Comparison of ENCODE assay signal across 19 cellular contexts in the genomic region with DNA sequence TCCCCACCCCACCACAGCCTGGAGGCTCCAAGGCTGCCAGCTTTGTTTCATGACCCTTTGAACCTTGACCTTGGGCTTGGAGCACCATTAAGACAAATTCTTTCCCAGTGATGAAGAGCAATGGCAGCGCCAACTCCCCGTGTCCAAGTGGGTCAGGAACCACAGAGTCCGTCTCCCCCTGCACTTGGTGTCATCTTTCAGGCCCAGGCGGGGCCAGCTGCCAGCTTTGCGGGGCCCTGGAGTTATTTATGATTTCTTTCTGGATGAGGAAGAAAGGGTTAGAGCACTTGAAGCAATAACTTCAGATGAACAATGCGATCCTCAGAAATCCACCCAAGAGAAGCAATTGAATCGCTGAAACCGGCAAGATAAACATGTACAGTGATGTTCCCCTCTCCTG.
A peak's percentile ranks its signal among the peaks of the same experiment; 100 is the strongest.
DNase-seq lines count a peak whose midpoint lies in the region; ATAC-seq and TF ChIP-seq lines count a peak whose summit lies in the region.
"Had no signal": no experiment of that assay in that cellular context is flagged by ENCODE, and none has a peak within 500 bp of the region (broad histone marks: within the 10 kb centered on the region; RNA-seq: fewer than 3 reads in every experiment).

No MANE protein-coding gene starts in this region.

- peaks cover 20% of the 10 kb centered on the region for H3K9me1 ChIP-seq in IMR-90 (ENCODE audit: insufficient read depth, low read length)

- peak overlapping the region; percentile 45; the same call in 1 of the 2 replicates for H4K5ac ChIP-seq in IMR-90 (ENCODE audit: low read depth, low read length)

- H3K4me1 ChIP-seq in BLaER1 (peaks cover 61% of the 10 kb centered on the region), IMR-90 (ENCODE audit: control insufficient read depth, insufficient read depth, low read length) (peaks cover 25% of the 10 kb centered on the region), prostate gland (replicated peaks) (peaks cover 4% of the 10 kb centered on the region)
- H3K4me1 ChIP-seq: ascending aorta, colonic mucosa had no signal

- peak overlapping the region; percentile 83 for H2AFZ ChIP-seq in IMR-90 (replicated peaks; ENCODE audit: low read length, poor library complexity)

- CTCF ChIA-PET in IMR-90 (lab: Yijun Ruan, JAX): no interaction called here
- CTCF ChIA-PET in activated CD8-positive, alpha-beta T cell treated with anti-CD3 and anti-CD28 coated beads for 36 hours (lab: Charles Lee): interaction anchor here (1.1 to 2.3 kb wide), 2 partner anchors 10 to 20 kb away, joined by 4 to 7 read pairs; no protein-coding TSS in a partner anchor

- H4K20me1 ChIP-seq in BLaER1: no peaks in the 10 kb centered on the region
- H4K20me1 ChIP-seq in IMR-90 (ENCODE audit: insufficient read depth, low read length): no peaks in the 10 kb centered on the region

- peak overlapping the region; percentile 68 for H3K56ac ChIP-seq in IMR-90 (ENCODE audit: extremely low read depth, insufficient read depth, low read length)

- no peaks in the 10 kb centered on the region for H3K9me3 Mint-ChIP-seq in activated CD8-positive, alpha-beta T cell treated with anti-CD3 and anti-CD28 coated beads for 36 hours

- H3K23ac ChIP-seq in IMR-90 (ENCODE audit: low read depth, low read length): peak overlapping the region; percentile 46; the same call in 1 of the 2 replicates

- peak overlapping the region; percentile 86 for H3K14ac ChIP-seq in IMR-90 (replicated peaks; ENCODE audit: low read depth, low read length)

- H2BK120ac ChIP-seq in IMR-90 (ENCODE audit: low read depth, low read length): peak overlapping the region; percentile 93

- H2AK5ac ChIP-seq in IMR-90 (ENCODE audit: low read depth, low read length): peak overlapping the region; percentile 80

- no peak overlapping the region for H3K4me3 ChIP-seq in BLaER1
- no peak overlapping the region for H3K4me3 ChIP-seq in IMR-90 (ENCODE audit: insufficient read depth, low read depth, low read length)
- H3K4me3 ChIP-seq in fibroblast of mammary gland (ENCODE audit: control insufficient read depth, low read depth, low read length): no peak overlapping the region
- no peak overlapping the region for H3K4me3 ChIP-seq in prostate gland
- H3K4me3 ChIP-seq: ascending aorta, colonic mucosa had no signal

- H3K4me3 Mint-ChIP-seq in activated CD8-positive, alpha-beta T cell treated with anti-CD3 and anti-CD28 coated beads for 36 hours: no peak overlapping the region
- H3K4me3 Mint-ChIP-seq: activated CD4-positive, alpha-beta T cell treated with anti-CD3 and anti-CD28 coated beads for 36 hours had no signal

- no peak overlapping the region for H3K27ac Mint-ChIP-seq in activated CD8-positive, alpha-beta T cell treated with anti-CD3 and anti-CD28 coated beads for 36 hours
- H3K27ac Mint-ChIP-seq: activated CD4-positive, alpha-beta T cell treated with anti-CD3 and anti-CD28 coated beads for 36 hours had no signal

- WGBS in IMR-90 (ENCODE audit: extremely low coverage in 2 of 2, insufficient read length in 1 of 2), 2 experiments: 40% methylated on average over 1 of the region's 8 CpGs; no CpG with 5 or more reads in 1 of the 2 experiments
- 12% methylated on average over 8 of the region's 8 CpGs for WGBS in prostate gland

- no peak for TF ChIP-seq CTCF in IMR-90 (conservative IDR thresholded peaks at IDR 0.05; ENCODE audit: low read depth, low read length)
- TF ChIP-seq CTCF in fibroblast of mammary gland (conservative IDR thresholded peaks at IDR 0.05; ENCODE audit: control insufficient read depth, insufficient read depth, low read depth, low read length): no peak
- TF ChIP-seq CTCF in prostate gland (IDR thresholded peaks at IDR 0.05): no peak
- no peak for TF ChIP-seq CTCF in activated CD8-positive, alpha-beta T cell treated with anti-CD3 and anti-CD28 coated beads for 36 hours (IDR thresholded peaks at IDR 0.05)

- dilution Hi-C loops in IMR-90 (cut with HindIII; ENCODE audit: low sequenced_read_pairs, unreplicated experiment): no loop called here

- H4K91ac ChIP-seq in IMR-90 (ENCODE audit: insufficient read depth, low read depth, low read length): peak overlapping the region; percentile 89

- peaks cover 13% of the 10 kb centered on the region for H3K9me3 ChIP-seq in BLaER1
- H3K9me3 ChIP-seq in IMR-90 (ENCODE audit: control insufficient read depth, insufficient read depth, low read length): peaks cover 3% of the 10 kb centered on the region
- H3K9me3 ChIP-seq in prostate gland: no peaks in the 10 kb centered on the region
- H3K9me3 ChIP-seq: ascending aorta, colonic mucosa had no signal

- peak; percentile 44 for ATAC-seq in IMR-90 (ENCODE audit: low read depth)
- no peak for ATAC-seq in activated CD8-positive, alpha-beta T cell treated with anti-CD3 and anti-CD28 coated beads for 36 hours
- ATAC-seq: activated CD4-positive, alpha-beta T cell treated with anti-CD3 and anti-CD28 coated beads for 36 hours had no signal

- no peaks in the 10 kb centered on the region for H3K4me1 Mint-ChIP-seq in activated CD8-positive, alpha-beta T cell treated with anti-CD3 and anti-CD28 coated beads for 36 hours (ENCODE audit: low read depth)
- H3K4me1 Mint-ChIP-seq: activated CD4-positive, alpha-beta T cell treated with anti-CD3 and anti-CD28 coated beads for 36 hours had no signal

- no peak for TF ChIP-seq RAD21 in IMR-90 (IDR thresholded peaks at IDR 0.05; ENCODE audit: low read length)

- peak overlapping the region; percentile 84 for H3K4me2 ChIP-seq in BLaER1
- H3K4me2 ChIP-seq in IMR-90 (ENCODE audit: low read depth, low read length): peak overlapping the region; percentile 16

- no peak overlapping the region for H3K9ac ChIP-seq in BLaER1
- H3K9ac ChIP-seq in IMR-90 (ENCODE audit: low read depth, low read length): no peak overlapping the region

- H4K8ac ChIP-seq in IMR-90 (ENCODE audit: low read depth in 2 of 2, low read length in 2 of 2): peak overlapping the region; percentile 52 to 75; a peak in 3 of 4 replicates

- H3K18ac ChIP-seq in IMR-90 (ENCODE audit: low read depth, low read length): peak overlapping the region; percentile 76

- H3K36me3 ChIP-seq in BLaER1 (no peaks in the 10 kb centered on the region), IMR-90 (ENCODE audit: control insufficient read depth, insufficient read depth, low read length) (no peaks in the 10 kb centered on the region), prostate gland (no peaks in the 10 kb centered on the region)
- H3K36me3 ChIP-seq: ascending aorta, colonic mucosa had no signal

- POLR2A ChIA-PET in IMR-90 (lab: Charles Lee; ENCODE audit: unreplicated experiment): no interaction called here
- POLR2A ChIA-PET in activated CD8-positive, alpha-beta T cell treated with anti-CD3 and anti-CD28 coated beads for 36 hours (lab: Charles Lee): no interaction called here

- no peak for TF ChIP-seq POLR2A in IMR-90 (IDR thresholded peaks at IDR 0.05; ENCODE audit: low read depth, low read length)
- no peak for TF ChIP-seq POLR2A in prostate gland (IDR thresholded peaks at IDR 0.05)

- no TSS peak for BruUV-seq in IMR-90 (replicated peaks; lab: Mats Ljungman, UMichigan)

- in situ Hi-C loops in IMR-90 (cut with MboI; ENCODE audit: low sequenced_read_pairs): no loop called here

- peak overlapping the region; percentile 64 for H2BK5ac ChIP-seq in IMR-90 (ENCODE audit: low read depth, low read length, poor library complexity, severe bottlenecking)

- H3K4ac ChIP-seq in IMR-90 (ENCODE audit: low read depth, low read length): peak overlapping the region; percentile 59

- H3K27me3 Mint-ChIP-seq in activated CD8-positive, alpha-beta T cell treated with anti-CD3 and anti-CD28 coated beads for 36 hours: peaks cover 4% of the 10 kb centered on the region

- no peaks in the 10 kb centered on the region for H3K36me3 Mint-ChIP-seq in activated CD8-positive, alpha-beta T cell treated with anti-CD3 and anti-CD28 coated beads for 36 hours (ENCODE audit: low read depth)

- no peaks in the 10 kb centered on the region for H3K79me1 ChIP-seq in IMR-90 (ENCODE audit: low read depth in 1 of 2, low read length in 2 of 2)

- H2BK20ac ChIP-seq in IMR-90 (ENCODE audit: low read depth, low read length): peak overlapping the region; percentile 85

- peak; percentile 77 for DNase-seq in IMR-90
- peak; percentile 47 for DNase-seq in fibroblast of mammary gland (ENCODE audit: low read depth)
- DNase-seq in prostate gland (ENCODE audit: low spot score): peak; percentile 14
- no peak for DNase-seq in activated CD8-positive, alpha-beta T cell treated with anti-CD3 and anti-CD28 coated beads for 36 hours
- no peak for DNase-seq in NCI-H2029 (lab: John Stamatoyannopoulos, UW)
- DNase-seq in NCI-H1694 treated with DMSO at 0.1 percent for 48 hours (lab: John Stamatoyannopoulos, UW): no peak
- DNase-seq in activated CD4-positive, CD25-positive, alpha-beta regulatory T cell (lab: John Stamatoyannopoulos, UW): no peak
- DNase-seq: activated CD4-positive, alpha-beta T cell treated with anti-CD3 and anti-CD28 coated beads for 36 hours; activated CD8-positive, alpha-beta memory T cell treated with anti-CD3 and anti-CD28 coated beads, Interleukin-2, amount 50 U/mL, for 4 hours; colonic mucosa; glutamatergic neuron; islet precursor cell; NCI-H1105; NCI-H345; SHP77 treated with DMSO at 0.1 percent for 48 hours; stimulated activated CD4-positive, alpha-beta T cell treated with anti-CD3 and anti-CD28 coated beads, Interleukin-2, amount 100 ng/mL, for 48 hours had no signal

- intact Hi-C loops in IMR-90 (cut with micrococcal nuclease): no loop called here
- intact Hi-C loops in prostate gland (cut with DNase I): no loop called here
- intact Hi-C loops in activated CD8-positive, alpha-beta T cell treated with anti-CD3 and anti-CD28 coated beads for 36 hours (cut with micrococcal nuclease): no loop called here

- H3K27me3 ChIP-seq in BLaER1 (no peaks in the 10 kb centered on the region), IMR-90 (ENCODE audit: control insufficient read depth, insufficient read depth, low read length) (peaks cover 5% of the 10 kb centered on the region; the same call in 1 of the 2 replicates), prostate gland (replicated peaks; ENCODE audit: insufficient read depth) (no peaks in the 10 kb centered on the region)
- H3K27me3 ChIP-seq: ascending aorta, colonic mucosa had no signal

- H2BK15ac ChIP-seq in IMR-90 (ENCODE audit: low read depth, low read length): peak overlapping the region; percentile 96

- H2AK9ac ChIP-seq in IMR-90 (replicated peaks; ENCODE audit: low read depth, low read length, poor library complexity): peak overlapping the region; percentile 83

- H3K27ac ChIP-seq in BLaER1: no peak overlapping the region
- H3K27ac ChIP-seq in IMR-90 (ENCODE audit: insufficient read depth, low read length): peak overlapping the region; percentile 82; the same call in 1 of the 2 replicates
- no peak overlapping the region for H3K27ac ChIP-seq in prostate gland
- H3K27ac ChIP-seq: ascending aorta, C4-2B, colonic mucosa had no signal

TF ChIP-seq in IMR-90, 13 proteins besides CTCF, POLR2A, EP300 and RAD21 (continues in another document):
- TF ChIP-seq MAZ (IDR thresholded peaks at IDR 0.05; ENCODE audit: borderline replicate concordance, low read depth, low read length): no peak
- TF ChIP-seq CHD1 (IDR thresholded peaks at IDR 0.05; ENCODE audit: low read depth, low read length): no peak
- TF ChIP-seq MXI1 (IDR thresholded peaks at IDR 0.05; ENCODE audit: borderline replicate concordance, low read depth, low read length): no peak
- no peak for TF ChIP-seq CEBPB (IDR thresholded peaks at IDR 0.05; ENCODE audit: low read depth, low read length)
- no peak for TF ChIP-seq MAFK (IDR thresholded peaks at IDR 0.05; ENCODE audit: low read depth, low read length)

Comparison
In these comparisons a context has a peak if more than half of its experiments do, and no peak if none do; other contexts are left out.
1. DNase-seq: peak in IMR-90 (single experiment), fibroblast of mammary gland (single experiment) and prostate gland (single experiment); none in activated CD8-positive, alpha-beta T cell treated with anti-CD3 and anti-CD28 coated beads for 36 hours (single experiment), NCI-H2029 (single experiment), NCI-H1694 treated with DMSO at 0.1 percent for 48 hours (single experiment) and activated CD4-positive, CD25-positive, alpha-beta regulatory T cell (0 of 4).